ENCODE assay signal across 8 cellular contexts in genomic region chr3:99114565-99115291, GRCh38.
DNase-seq lines count a peak whose midpoint lies in the region; ATAC-seq and TF ChIP-seq lines count a peak whose summit lies in the region.

No MANE protein-coding gene starts in this region.

- in situ Hi-C loops in ACHN (cut with HindIII; ENCODE audit: low pct_ligation_motif_present, low pct_unique_long_range_greater_than_20kb, low sequenced_read_pairs), result no loop called here
- in situ Hi-C loops in KBM-7 (cut with MboI; ENCODE audit: low pct_unique_long_range_greater_than_20kb, low sequenced_read_pairs), result no loop called here

- no peak overlapping the region for H3K4me3 Mint-ChIP-seq in activated naive CD8-positive, alpha-beta T cell treated with anti-CD3 and anti-CD28 coated beads, Interleukin-2, amount 50 U/mL, for 24 hours

- peak; percentile 15 for TF ChIP-seq CTCF in GM20000 (IDR thresholded peaks at IDR 0.05; ENCODE audit: extremely low read depth, missing control alignments)

- no peaks in the 10 kb centered on the region for H3K27me3 Mint-ChIP-seq in activated naive CD8-positive, alpha-beta T cell treated with anti-CD3 and anti-CD28 coated beads, Interleukin-2, amount 50 U/mL, for 24 hours

- DNase-seq in ACHN (peak; percentile 60), GM20000 (ENCODE audit: low spot score) (peak; percentile 17), SHP77 (lab: John Stamatoyannopoulos, UW) (peak; percentile 30 to 56), glomerular visceral epithelial cell (ENCODE audit: extremely low spot score) (peak; percentile 54), KBM-7 (no peak), occipital lobe (lab: John Stamatoyannopoulos, UW) (no peak), cerebellar nuclear complex (lab: John Stamatoyannopoulos, UW) (no peak)
- no peak for DNase-seq in activated naive CD8-positive, alpha-beta T cell treated with anti-CD3 and anti-CD28 coated beads, Interleukin-2, amount 50 U/mL, for 24 hours

- H3K36me3 Mint-ChIP-seq in activated naive CD8-positive, alpha-beta T cell treated with anti-CD3 and anti-CD28 coated beads, Interleukin-2, amount 50 U/mL, for 24 hours (ENCODE audit: low read depth), result no peaks in the 10 kb centered on the region

- no peak overlapping the region for H3K27ac Mint-ChIP-seq in activated naive CD8-positive, alpha-beta T cell treated with anti-CD3 and anti-CD28 coated beads, Interleukin-2, amount 50 U/mL, for 24 hours

- H3K4me1 Mint-ChIP-seq in activated naive CD8-positive, alpha-beta T cell treated with anti-CD3 and anti-CD28 coated beads, Interleukin-2, amount 50 U/mL, for 24 hours, result no peaks in the 10 kb centered on the region

- H3K9me3 Mint-ChIP-seq in activated naive CD8-positive, alpha-beta T cell treated with anti-CD3 and anti-CD28 coated beads, Interleukin-2, amount 50 U/mL, for 24 hours, result no peaks in the 10 kb centered on the region

- no peak for ATAC-seq in activated naive CD8-positive, alpha-beta T cell treated with anti-CD3 and anti-CD28 coated beads, Interleukin-2, amount 50 U/mL, for 24 hours

Comparison
In these comparisons a context has a peak if more than half of its experiments do, and no peak if none do; other contexts are left out.
1. DNase-seq: peak in ACHN (single experiment), GM20000 (single experiment), SHP77 (2 of 2) and glomerular visceral epithelial cell (single experiment); none in KBM-7 (single experiment), activated naive CD8-positive, alpha-beta T cell treated with anti-CD3 and anti-CD28 coated beads, Interleukin-2, amount 50 U/mL, for 24 hours (single experiment), occipital lobe (single experiment) and cerebellar nuclear complex (0 of 2).